ENCODE assay signal across 18 cellular contexts in genomic region chr6:16104624-16105023, GRCh38. TPM values are rescaled to one million over a fixed set of nuclear protein-coding genes. Genes with fewer than 3 reads are reported as not detected.
A peak's percentile ranks its signal among the peaks of the same experiment; 100 is the strongest.
DNase-seq lines count a peak whose midpoint lies in the region; ATAC-seq, FAIRE-seq and TF ChIP-seq lines count a peak whose summit lies in the region.
"Had no signal": no experiment of that assay in that cellular context is flagged by ENCODE, and none has a peak within 500 bp of the region (broad histone marks: within the 10 kb centered on the region; RNA-seq: fewer than 3 reads in every experiment).

No MANE protein-coding gene starts in this region.

- no peaks in the 10 kb centered on the region for H3K79me2 ChIP-seq in K562 (ENCODE audit: control insufficient read depth, insufficient read depth, low read length)

- H3K4me1 ChIP-seq in BLaER1 (peaks cover 12% of the 10 kb centered on the region), K562 (replicated peaks in 1 of 2; ENCODE audit: control insufficient read depth in 2 of 2, insufficient read depth in 2 of 2, low read length in 2 of 2) (peaks cover 12 to 26% of the 10 kb centered on the region in 2 experiments), aorta (ENCODE audit: control insufficient read depth in 1 of 2, insufficient read depth in 2 of 2, low read length in 2 of 2) (peaks cover 4 to 5% of the 10 kb centered on the region in 2 donors)

- H3K4me2 ChIP-seq in BLaER1 (peak overlapping the region; percentile 15; the same call in 1 of the 2 replicates), K562 (ENCODE audit: insufficient read depth, low read length) (no peak overlapping the region)
- H3K4me2 ChIP-seq: A549 had no signal

- no peak for FAIRE-seq in K562 (lab: Jason Lieb, UNC)
- FAIRE-seq: A549 had no signal

- H3K4me3 Mint-ChIP-seq in osteocyte (ENCODE audit: unreplicated experiment): no peak overlapping the region
- H3K4me3 Mint-ChIP-seq in endothelial cell (ENCODE audit: unreplicated experiment): no peak overlapping the region
- H3K4me3 Mint-ChIP-seq: H9 had no signal

- no TSS peak for BruUV-seq in K562 (replicated peaks; lab: Mats Ljungman, UMichigan)

- WGBS in K562 (ENCODE audit: insufficient coverage, low coverage, missing lambda C conversion rate): 60% methylated on average over 7 of the region's 7 CpGs
- 87 to 88% methylated on average over 7 of the region's 7 CpGs for WGBS in aorta, 2 donors

- in situ Hi-C loops in K562 (cut with MboI): no loop called here

- H3K9me1 ChIP-seq in K562 (ENCODE audit: control insufficient read depth, insufficient read depth, low read length): no peaks in the 10 kb centered on the region

- no peaks in the 10 kb centered on the region for H3K27me3 ChIP-seq in BLaER1
- no peaks in the 10 kb centered on the region for H3K27me3 ChIP-seq in K562 (ENCODE audit: control insufficient read depth in 2 of 2, insufficient read depth in 2 of 2, low read length in 2 of 2)
- no peaks in the 10 kb centered on the region for H3K27me3 ChIP-seq in aorta (ENCODE audit: control insufficient read depth in 1 of 2, insufficient read depth in 2 of 2, low read length in 1 of 2)
- H3K27me3 ChIP-seq: SJCRH30 had no signal

- POLR2A ChIA-PET in K562 (lab: Yijun Ruan, JAX): interaction anchor here (0.8 to 1.2 kb wide), 2 partner anchors 18 to 20 kb away, joined by 4 read pairs; no protein-coding TSS in a partner anchor

- H3K9me3 ChIP-seq in BLaER1 (0 out of 2 replicates have a peak, but pooled peaks cover 12% of the 10 kb centered on the region), K562 (replicated peaks; ENCODE audit: control insufficient read depth, insufficient read depth, low read depth, low read length) (0 out of 2 replicates have a peak, but pooled peaks cover 3% of the 10 kb centered on the region), aorta (ENCODE audit: control insufficient read depth, low read length) (no peaks in the 10 kb centered on the region)
- H3K9me3 ChIP-seq: A549, SJCRH30 had no signal

- TF ChIP-seq POLR2A in NB4 (IDR thresholded peaks at IDR 0.05; ENCODE audit: extremely low read depth, insufficient read length) (no peak), K562 (conservative IDR thresholded peaks at IDR 0.05) (no peak)

- peak; percentile 88 for DNase-seq in NB4 (ENCODE audit: low read depth)
- peak in 1 of 4 experiments; percentile 18 for DNase-seq in K562 (ENCODE audit: extremely low read depth in 1 of 4, low spot score in 3 of 4)
- no peak for DNase-seq in osteocyte (ENCODE audit: extremely low spot score, unreplicated experiment)
- no peak for DNase-seq in aorta
- no peak for DNase-seq in epidermal melanocyte (ENCODE audit: insufficient read length, low spot score)
- DNase-seq in OCI-M1 (lab: John Stamatoyannopoulos, UW): no peak
- DNase-seq in endothelial cell (ENCODE audit: low spot score): no peak
- DNase-seq: DND-41, H9, NCI-H1105, NCI-H2107, NCI-H345, NCI-H524 treated with DMSO at 0.1 percent for 48 hours had no signal

- H3K27ac ChIP-seq in BLaER1 (no peak overlapping the region), K562 (ENCODE audit: extremely low read depth, low read depth, low read length) (no peak overlapping the region), aorta (ENCODE audit: low read depth in 1 of 2, low read length in 2 of 2) (no peak overlapping the region)
- H3K27ac ChIP-seq: A549, C4-2B, HL-60, SJCRH30 had no signal

- intact Hi-C loops in K562 (cut with micrococcal nuclease): no loop called here
- intact Hi-C loops in aorta (cut with DNase I): no loop called here

- no peak for TF ChIP-seq EP300 in K562 (IDR thresholded peaks at IDR 0.05; ENCODE audit: low read length)

- H3K4me3 ChIP-seq in BLaER1 (no peak overlapping the region), NB4 (ENCODE audit: low read depth, low read length) (no peak overlapping the region), K562 (no peak overlapping the region), aorta (ENCODE audit: low read length in 2 of 2) (no peak overlapping the region)
- H3K4me3 ChIP-seq: A549, SJCRH30 had no signal

- peaks cover 33% of the 10 kb centered on the region for H3K4me1 Mint-ChIP-seq in osteocyte (ENCODE audit: unreplicated experiment)
- H3K4me1 Mint-ChIP-seq in endothelial cell (ENCODE audit: unreplicated experiment): no peaks in the 10 kb centered on the region

- H3K36me3 Mint-ChIP-seq in osteocyte (ENCODE audit: unreplicated experiment) (no peaks in the 10 kb centered on the region), endothelial cell (ENCODE audit: low read depth, unreplicated experiment) (peaks cover under 1% of the 10 kb centered on the region)

- H3K27me3 Mint-ChIP-seq in osteocyte (ENCODE audit: unreplicated experiment) (no peaks in the 10 kb centered on the region), endothelial cell (ENCODE audit: unreplicated experiment) (peaks cover 2% of the 10 kb centered on the region)

- no peak for TF ChIP-seq RAD21 in K562 (CRISPR knock-in tag; conservative IDR thresholded peaks at IDR 0.05 in 1 of 2, IDR thresholded peaks at IDR 0.05 in 1 of 2)

- CTCF ChIA-PET in K562 (lab: Yijun Ruan, JAX; ENCODE audit: low intra/inter-chr PET ratio): no interaction called here

- H3K27ac Mint-ChIP-seq in osteocyte (ENCODE audit: unreplicated experiment) (peak overlapping the region; percentile 48), endothelial cell (ENCODE audit: unreplicated experiment) (no peak overlapping the region)
- H3K27ac Mint-ChIP-seq: H9 had no signal

- H3K9ac ChIP-seq in BLaER1 (no peak overlapping the region), K562 (ENCODE audit: insufficient read depth in 1 of 2, low read depth in 2 of 2, low read length in 2 of 2) (peak overlapping the region in 1 of 2 experiments; percentile 18; a peak in 1 of 4 replicates)

- ATAC-seq in K562: no peak
- ATAC-seq in aorta (ENCODE audit: low FRiP score): no peak
- ATAC-seq: A549 had no signal

- peak overlapping the region; percentile 5 for H2AFZ ChIP-seq in K562 (ENCODE audit: low read depth, low read length)

- no peaks in the 10 kb centered on the region for H3K9me3 Mint-ChIP-seq in osteocyte (ENCODE audit: unreplicated experiment)
- no peaks in the 10 kb centered on the region for H3K9me3 Mint-ChIP-seq in endothelial cell (ENCODE audit: unreplicated experiment)

- TF ChIP-seq CTCF in NB4 (IDR thresholded peaks at IDR 0.05; ENCODE audit: low read depth, low read length) (no peak), K562 (IDR thresholded peaks at IDR 0.05 in 2 of 3, conservative IDR thresholded peaks at IDR 0.05 in 1 of 3; ENCODE audit: insufficient read depth in 2 of 3, low read depth in 1 of 3, low read length in 3 of 3) (no peak), osteocyte (IDR thresholded peaks at IDR 0.05) (no peak), endothelial cell (IDR thresholded peaks at IDR 0.05; ENCODE audit: unreplicated experiment) (no peak)

- H3K36me3 ChIP-seq in BLaER1: no peaks in the 10 kb centered on the region
- no peaks in the 10 kb centered on the region for H3K36me3 ChIP-seq in K562 (ENCODE audit: control insufficient read depth, insufficient read depth, low read length)
- H3K36me3 ChIP-seq in aorta (ENCODE audit: control insufficient read depth in 1 of 2, insufficient read depth in 2 of 2, low read length in 1 of 2): no peaks in the 10 kb centered on the region
- H3K36me3 ChIP-seq: SJCRH30 had no signal

- H4K20me1 ChIP-seq in BLaER1 (no peaks in the 10 kb centered on the region), K562 (replicated peaks; ENCODE audit: control insufficient read depth, insufficient read depth, low read length) (no peaks in the 10 kb centered on the region)

TF ChIP-seq in K562, 482 proteins besides CTCF, POLR2A, EP300 and RAD21:
- TF ChIP-seq MEF2A (IDR thresholded peaks at IDR 0.05; ENCODE audit: control insufficient read depth, low read depth, low read length) (peak; percentile 84; the same call in 1 of the 2 replicates), MEF2D (tag; conservative IDR thresholded peaks at IDR 0.05; ENCODE audit: low read depth) (0 out of 2 replicates have a peak, but pooled peaks have one; percentile 25), YY1 (IDR thresholded peaks at IDR 0.05; ENCODE audit: borderline replicate concordance in 1 of 3, control insufficient read depth in 1 of 3, extremely low read depth in 1 of 3, insufficient read depth in 3 of 3, insufficient read length in 1 of 3, insufficient replicate concordance in 2 of 3, low read depth in 1 of 3, low read length in 2 of 3) (peak in 1 of 3 experiments; percentile 37), ATF2 (CRISPR knock-in tag; IDR thresholded peaks at IDR 0.05) (no peak)

RNA-seq across cellular contexts. Expression of gene MYLIP, which starts 24.3 kb away (rescaled TPM):
- 54.7 and 71.0 TPM in 2 replicates for total RNA-seq in K562 (2011; cell fraction: chromatin; rRNA removed; ENCODE audit: low replicate concordance)
- total RNA-seq in K562 (2011; cell fraction: nucleolus; rRNA removed): 35.4 TPM in 2 replicates
- 46.5 and 66.0 TPM in 2 replicates for total RNA-seq in K562 (2011; cell fraction: nucleoplasm; rRNA removed)
- total RNA-seq in K562 (2014; rRNA removed): 31.1 and 31.5 TPM in 2 replicates
- 27.2 and 29.2 TPM in 2 replicates for total RNA-seq in K562 (2014; rRNA removed; fragmentation: Illumina TruSeq; extraction: Trizol)
- 37.8 and 43.5 TPM in 2 replicates for total RNA-seq in K562 (2015; rRNA removed; fragmentation: Illumina TruSeq; extraction: Trizol)
- 32.5 and 34.4 TPM in 2 replicates for total RNA-seq in K562 (2021)
- 41.9 and 46.1 TPM in 2 replicates for polyA plus RNA-seq in K562 (2011; rRNA removed)
- 21.3 and 30.8 TPM in 2 replicates for polyA plus RNA-seq in K562 (2011; cell fraction: cytosol; rRNA removed)
- polyA plus RNA-seq in K562 (2011; cell fraction: nucleus; rRNA removed): 66.4 and 72.9 TPM in 2 replicates
- 31.8 and 37.9 TPM in 2 replicates for polyA plus RNA-seq in K562 (2012)
- 27.1 and 29.8 TPM in 2 replicates for polyA plus RNA-seq in K562 (2014; fragmentation: Illumina TruSeq; extraction: Trizol)
- polyA plus RNA-seq in K562 (2014; fragmentation: Nextera tagmentation; extraction: Ambion mirVana): 10 to 100 TPM; 10.8 to 12.9 TPM
- polyA plus RNA-seq in K562 (2014; rRNA removed): 33.4 and 37.1 TPM in 2 replicates
- 49.0 and 49.4 TPM in 2 replicates for polyA minus RNA-seq in K562 (2011; rRNA and poly(A)+ RNA removed)
- 22.9 and 24.3 TPM in 2 replicates for polyA minus RNA-seq in K562 (2011; cell fraction: cytosol; rRNA and poly(A)+ RNA removed)
- 36.1 and 55.1 TPM in 2 replicates for polyA minus RNA-seq in K562 (2011; cell fraction: nucleus; rRNA and poly(A)+ RNA removed)
- 55.1 and 58.5 TPM in 2 replicates for total RNA-seq in osteocyte
- total RNA-seq in aorta: 10 to 100 TPM; 35.1 to 43.9 TPM
- polyA plus RNA-seq in aorta: 10 to 100 TPM; 57.3 to 57.6 TPM
- total RNA-seq in endothelial cell (ENCODE audit: unreplicated experiment): 30.1 TPM
